18 cellular contexts compared by ENCODE assay signal in genomic region chr14:37262649-37263048, GRCh38.
"Had no signal": no experiment of that assay in that cellular context is flagged by ENCODE, and none has a peak within 500 bp of the region (broad histone marks: within the 10 kb centered on the region; RNA-seq: fewer than 3 reads in every experiment).

No MANE protein-coding gene starts in this region.

- H3K27me3 Mint-ChIP-seq: activated CD8-positive, alpha-beta memory T cell treated with anti-CD3 and anti-CD28 coated beads, Interleukin-2, amount 10 ng/mL, durations not matched to agents 7 days and 5 days; activated naive CD4-positive, alpha-beta T cell treated with anti-CD3 and anti-CD28 coated beads, Interleukin-2, amount 50 U/mL, for 24 hours; activated T-cell treated with anti-CD3 and anti-CD28 coated beads, Interleukin-2, amount 50 U/mL, for 24 hours had no signal

- H3K27me3 ChIP-seq: heart right ventricle, stomach had no signal

- ATAC-seq: activated CD8-positive, alpha-beta memory T cell treated with anti-CD3 and anti-CD28 coated beads, Interleukin-2, amount 10 ng/mL, durations not matched to agents 7 days and 5 days; heart right ventricle had no signal

- H3K27ac ChIP-seq: coronary artery, heart right ventricle, parathyroid adenoma, skin epidermis, stomach, thoracic aorta had no signal

- H3K4me1 ChIP-seq: heart right ventricle, parathyroid adenoma, stomach had no signal

- DNase-seq: activated CD4-positive, alpha-beta T cell treated with anti-CD3 and anti-CD28 coated beads, Interleukin-2, amount 50 U/mL, for 4 hours; activated CD4-positive, CD25-positive, alpha-beta regulatory T cell; activated CD8-positive, alpha-beta memory T cell treated with anti-CD3 and anti-CD28 coated beads, Interleukin-2, amount 10 ng/mL, durations not matched to agents 7 days and 5 days; activated effector memory CD4-positive, alpha-beta T cell treated with Interleukin-2 at 50 U/mL for 16 hours; activated T-cell treated with anti-CD3 and anti-CD28 coated beads, Interleukin-2, amount 50 U/mL, for 24 hours; caudate nucleus; effector CD8-positive, alpha-beta T cell; heart right ventricle; kidney; naive B cell; stimulated activated CD4-positive, alpha-beta T cell treated with anti-CD3 and anti-CD28 coated beads, Interleukin-4, amount 100 ng/mL, for 4 hours; stomach had no signal

- H3K27ac Mint-ChIP-seq: activated CD8-positive, alpha-beta memory T cell treated with anti-CD3 and anti-CD28 coated beads, Interleukin-2, amount 10 ng/mL, durations not matched to agents 7 days and 5 days; activated naive CD4-positive, alpha-beta T cell treated with anti-CD3 and anti-CD28 coated beads, Interleukin-2, amount 50 U/mL, for 24 hours; activated T-cell treated with anti-CD3 and anti-CD28 coated beads, Interleukin-2, amount 50 U/mL, for 24 hours; mesothelial cell of epicardium had no signal

- H3K9me3 ChIP-seq: heart right ventricle, stomach, thoracic aorta had no signal

- H3K4me1 Mint-ChIP-seq: activated CD8-positive, alpha-beta memory T cell treated with anti-CD3 and anti-CD28 coated beads, Interleukin-2, amount 10 ng/mL, durations not matched to agents 7 days and 5 days; activated naive CD4-positive, alpha-beta T cell treated with anti-CD3 and anti-CD28 coated beads, Interleukin-2, amount 50 U/mL, for 24 hours; naive B cell had no signal

- H3K4me3 ChIP-seq: coronary artery, heart right ventricle, skin epidermis, stomach, thoracic aorta had no signal

- H3K36me3 Mint-ChIP-seq: activated CD8-positive, alpha-beta memory T cell treated with anti-CD3 and anti-CD28 coated beads, Interleukin-2, amount 10 ng/mL, durations not matched to agents 7 days and 5 days; activated naive CD4-positive, alpha-beta T cell treated with anti-CD3 and anti-CD28 coated beads, Interleukin-2, amount 50 U/mL, for 24 hours; naive B cell had no signal

- H3K4me3 Mint-ChIP-seq: activated CD8-positive, alpha-beta memory T cell treated with anti-CD3 and anti-CD28 coated beads, Interleukin-2, amount 10 ng/mL, durations not matched to agents 7 days and 5 days; activated naive CD4-positive, alpha-beta T cell treated with anti-CD3 and anti-CD28 coated beads, Interleukin-2, amount 50 U/mL, for 24 hours; activated T-cell treated with anti-CD3 and anti-CD28 coated beads, Interleukin-2, amount 50 U/mL, for 24 hours; mesothelial cell of epicardium; naive B cell had no signal
